Comparison of ENCODE assay signal across 16 cellular contexts in the genomic region with DNA sequence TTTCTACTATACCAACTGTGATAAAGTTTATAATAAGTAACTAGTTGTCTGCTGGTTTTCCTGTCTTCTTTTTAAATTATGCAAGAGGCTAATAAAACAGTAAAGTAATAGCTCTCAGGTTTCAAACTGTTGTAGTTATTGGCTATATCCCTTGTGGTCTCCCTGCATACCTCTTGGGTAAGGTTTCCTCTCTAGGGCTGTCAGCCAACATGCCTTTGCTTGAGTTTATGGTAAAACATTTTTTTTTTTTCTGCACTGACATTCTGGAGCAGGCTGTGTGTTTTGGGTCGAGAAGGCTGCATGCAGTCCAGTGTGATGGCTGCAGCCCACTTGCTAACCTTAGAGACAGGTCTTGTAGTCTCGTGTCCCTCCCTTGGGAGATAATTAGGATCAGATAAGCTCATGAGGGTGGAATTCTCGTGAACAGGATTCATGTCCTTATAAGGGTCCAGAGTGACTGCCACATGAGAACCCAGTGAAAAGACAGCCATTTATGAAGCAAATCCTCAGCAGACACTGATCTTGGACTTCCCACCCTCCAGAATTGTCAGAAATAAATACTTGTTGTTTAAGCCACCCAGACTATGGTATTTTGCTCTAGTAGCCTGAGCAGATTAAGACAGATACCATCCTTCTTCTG.
A peak's percentile ranks its signal among the peaks of the same experiment; 100 is the strongest.
DNase-seq lines count a peak whose midpoint lies in the region; ATAC-seq and TF ChIP-seq lines count a peak whose summit lies in the region.
"Had no signal": no experiment of that assay in that cellular context is flagged by ENCODE, and none has a peak within 500 bp of the region (broad histone marks: within the 10 kb centered on the region; RNA-seq: fewer than 3 reads in every experiment).

No MANE protein-coding gene starts in this region.

- peak overlapping the region in 1 of 2 experiments; percentile 60; a peak in 1 of 4 replicates for H3K27ac ChIP-seq in SK-N-SH (ENCODE audit: low read depth in 2 of 2, low read length in 1 of 2)

- H3K79me2 ChIP-seq in SK-N-SH (ENCODE audit: insufficient read depth), result no peaks in the 10 kb centered on the region

- TF ChIP-seq CTCF in SK-N-SH (IDR thresholded peaks at IDR 0.05) (no peak), fibroblast of pulmonary artery (IDR thresholded peaks at IDR 0.05; ENCODE audit: low read length, missing control alignments) (no peak)

- H3K36me3 ChIP-seq in SK-N-SH (replicated peaks in 1 of 2; ENCODE audit: control insufficient read depth in 1 of 2, insufficient read depth in 2 of 2, low read length in 1 of 2), result no peaks in the 10 kb centered on the region

- no peaks in the 10 kb centered on the region for H4K20me1 ChIP-seq in SK-N-SH (ENCODE audit: insufficient read depth)

- H2AFZ ChIP-seq in SK-N-SH (ENCODE audit: low read depth), result no peak overlapping the region

- POLR2A ChIA-PET in SK-N-SH (lab: Yijun Ruan, JAX), result no interaction called here

- no peaks in the 10 kb centered on the region for H3K9me3 ChIP-seq in SK-N-SH

- CTCF ChIA-PET in SK-N-SH (lab: Yijun Ruan, JAX), result interaction anchor here (1.2 kb wide), 1 partner anchor 155 kb away, joined by 3 read pairs; no protein-coding TSS in a partner anchor

- intact Hi-C loops in left ventricle myocardium superior (cut with micrococcal nuclease), result no loop called here

- H3F3A ChIP-seq in SK-N-SH (replicated peaks; ENCODE audit: insufficient read depth), result no peaks in the 10 kb centered on the region

- no peak for TF ChIP-seq RAD21 in SK-N-SH (IDR thresholded peaks at IDR 0.05; ENCODE audit: low read length)

- H3K27me3 ChIP-seq in SK-N-SH (ENCODE audit: insufficient read depth), result no peaks in the 10 kb centered on the region

- H3K4me3 ChIP-seq in SK-N-SH (ENCODE audit: low read depth in 2 of 2, low read length in 1 of 2) (no peak overlapping the region), fibroblast of pulmonary artery (replicated peaks; ENCODE audit: low read depth, low read length) (no peak overlapping the region)

- no peak overlapping the region for H3K9ac ChIP-seq in SK-N-SH

- 25% methylated on average over 3 of the region's 3 CpGs for WGBS in SK-N-SH (ENCODE audit: low lambda C conversion rate)

- no peak for TF ChIP-seq EP300 in SK-N-SH (IDR thresholded peaks at IDR 0.05; ENCODE audit: borderline replicate concordance in 1 of 2, low read depth in 1 of 2, low read length in 1 of 2)

- DNase-seq in NCI-H2029 treated with DMSO at 0.1 percent for 48 hours (lab: John Stamatoyannopoulos, UW) (peak; percentile 24), NCI-H2029 (lab: John Stamatoyannopoulos, UW) (no peak), SK-N-SH (no peak), fibroblast of pulmonary artery (ENCODE audit: low read depth) (peak; percentile 72), smooth muscle cell of the brain vasculature (ENCODE audit: low read depth, low spot score) (peak; percentile 63), GM19240 (ENCODE audit: insufficient read length, low spot score) (no peak), NCI-H187 (lab: John Stamatoyannopoulos, UW) (no peak), left ventricle myocardium superior (no peak)
- DNase-seq: 8988T; activated T-cell treated with anti-CD3 and anti-CD28 coated beads, Interleukin-2, amount 50 U/mL, for 1 hour; DND-41; left cardiac atrium; NCI-H1436 treated with DMSO at 0.1 percent for 48 hours; nucleus accumbens; stimulated activated CD4-positive, alpha-beta T cell treated with anti-CD3 and anti-CD28 coated beads, Interleukin-4, amount 100 ng/mL, for 1 hour had no signal

- no peak overlapping the region for H3K4me2 ChIP-seq in SK-N-SH

- H3K4me1 ChIP-seq in SK-N-SH (ENCODE audit: control insufficient read depth in 1 of 2, insufficient read depth in 2 of 2, low read depth in 1 of 2, low read length in 1 of 2), result no peaks in the 10 kb centered on the region; a peak in 2 of 4 replicates

- ATAC-seq in left ventricle myocardium superior, result no peak
- ATAC-seq: esophagus mucosa, left cardiac atrium had no signal

- no peaks in the 10 kb centered on the region for H3K9me2 ChIP-seq in SK-N-SH

TF ChIP-seq in SK-N-SH, 30 proteins besides CTCF, POLR2A, EP300 and RAD21:
- TF ChIP-seq EZH2phosphoT487 (IDR thresholded peaks at IDR 0.05; ENCODE audit: borderline replicate concordance, low read depth) (no peak), NFIC (IDR thresholded peaks at IDR 0.05; ENCODE audit: borderline replicate concordance) (peak; percentile 43; the same call in 1 of the 2 replicates), TCF12 (IDR thresholded peaks at IDR 0.05) (peak; percentile 19; the same call in 1 of the 2 replicates), ZBTB33 (IDR thresholded peaks at IDR 0.05; ENCODE audit: borderline replicate concordance, low read depth) (no peak)

Comparison
In these comparisons a context has a peak if more than half of its experiments do, and no peak if none do; other contexts are left out.
1. DNase-seq: peak in NCI-H2029 treated with DMSO at 0.1 percent for 48 hours (single experiment), fibroblast of pulmonary artery (single experiment) and smooth muscle cell of the brain vasculature (single experiment); none in NCI-H2029 (single experiment), SK-N-SH (single experiment), GM19240 (single experiment), NCI-H187 (0 of 2) and left ventricle myocardium superior (single experiment).